In the genomic region with DNA sequence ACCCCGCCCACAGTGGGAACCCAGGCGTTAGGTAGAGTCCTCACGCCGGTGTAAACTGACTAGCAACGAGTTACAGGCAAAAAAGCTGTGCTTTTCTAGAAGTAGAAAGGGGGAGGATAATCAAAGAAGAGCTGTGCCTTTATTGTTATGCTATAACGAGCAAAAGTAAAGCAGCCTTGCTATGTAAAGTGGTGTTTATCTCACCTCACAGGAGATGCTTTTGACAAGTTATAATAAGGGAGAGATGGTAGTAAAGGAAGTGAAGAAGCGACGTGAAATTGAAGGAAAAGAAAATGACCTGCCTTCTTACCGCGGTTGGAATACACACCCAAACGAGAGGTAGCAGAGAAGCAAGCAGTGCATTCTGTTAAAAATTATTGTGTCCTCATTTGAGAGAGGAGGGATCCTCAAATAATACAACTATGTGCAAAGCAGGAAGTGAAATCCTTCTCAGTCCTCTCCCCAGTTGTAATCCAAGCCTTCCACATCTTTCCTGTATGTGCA, we compare ENCODE assay signal across 8 cellular contexts. TPM values are rescaled to one million over a fixed set of nuclear protein-coding genes. Genes with fewer than 3 reads are reported as not detected.
A peak's percentile ranks its signal among the peaks of the same experiment; 100 is the strongest.
DNase-seq lines count a peak whose midpoint lies in the region; ATAC-seq and TF ChIP-seq lines count a peak whose summit lies in the region.

No MANE protein-coding gene starts in this region.

- no peak for TF ChIP-seq EP300 in neural cell (conservative IDR thresholded peaks at IDR 0.05; ENCODE audit: poor library complexity, severe bottlenecking)

- H2AFZ ChIP-seq in neural cell (ENCODE audit: low read depth, low read length): peak overlapping the region; percentile 22

- H3K9me2 ChIP-seq in neural cell (ENCODE audit: insufficient read depth, low read length): no peaks in the 10 kb centered on the region

- H3F3A ChIP-seq in neural cell (ENCODE audit: insufficient read depth, low read length, poor library complexity, severe bottlenecking): no peaks in the 10 kb centered on the region

- H3K27ac ChIP-seq in duodenal mucosa (ENCODE audit: low read depth, low read length): peak overlapping the region; percentile 94
- peak overlapping the region; percentile 50 for H3K27ac ChIP-seq in neural cell (ENCODE audit: low read length)

- no peaks in the 10 kb centered on the region for H4K20me1 ChIP-seq in neural cell (ENCODE audit: insufficient read depth)

- peak overlapping the region; percentile 72 for H3K4me2 ChIP-seq in neural cell (ENCODE audit: low read length)

- peaks cover 21% of the 10 kb centered on the region for H3K79me2 ChIP-seq in neural cell (replicated peaks; ENCODE audit: insufficient read depth, low read length)

- no peak for TF ChIP-seq RAD21 in neural cell (conservative IDR thresholded peaks at IDR 0.05)

- no peak for TF ChIP-seq CTCF in AG10803 (conservative IDR thresholded peaks at IDR 0.05; ENCODE audit: low read length)
- no peak for TF ChIP-seq CTCF in neural cell (IDR thresholded peaks at IDR 0.05; ENCODE audit: poor library complexity, severe bottlenecking)

- peaks cover 13 to 43% of the 10 kb centered on the region in 2 donors for H3K4me1 ChIP-seq in duodenal mucosa (ENCODE audit: control insufficient read depth in 1 of 2, insufficient read depth in 2 of 2, low read length in 2 of 2)

- H3K4me3 ChIP-seq in AG10803 (ENCODE audit: low read length) (peak overlapping the region; percentile 96), duodenal mucosa (ENCODE audit: low read depth in 1 of 2, low read length in 2 of 2) (peak overlapping the region; percentile 96 to 97), neural cell (ENCODE audit: low read length) (peak overlapping the region; percentile 81)

- H3K9me3 ChIP-seq in duodenal mucosa (ENCODE audit: control insufficient read depth in 1 of 2, low read length in 2 of 2) (no peaks in the 10 kb centered on the region), neural cell (ENCODE audit: low read length) (no peaks in the 10 kb centered on the region)

- DNase-seq in AG10803 (ENCODE audit: low read depth) (peak; percentile 23), NOMO-1 treated with dmso at 0.1 percent for 144 hours (lab: John Stamatoyannopoulos, UW; ENCODE audit: unreplicated experiment) (peak; percentile 19), kidney glomerular epithelial cell (lab: John Stamatoyannopoulos, UW) (no peak), ureter (ENCODE audit: low spot score) (no peak), NCI-H524 treated with DMSO at 0.1 percent for 48 hours (lab: John Stamatoyannopoulos, UW) (no peak)

- H3K9ac ChIP-seq in duodenal mucosa (ENCODE audit: low read depth in 1 of 2, low read length in 2 of 2) (peak overlapping the region; percentile 99), neural cell (ENCODE audit: low read length) (peak overlapping the region; percentile 67)

- no peaks in the 10 kb centered on the region for H3K27me3 ChIP-seq in duodenal mucosa (ENCODE audit: control insufficient read depth in 1 of 2, insufficient read depth in 2 of 2, low read length in 2 of 2)
- no peaks in the 10 kb centered on the region for H3K27me3 ChIP-seq in neural cell (ENCODE audit: insufficient read depth, low read depth, low read length)

- H3K36me3 ChIP-seq in duodenal mucosa (ENCODE audit: control insufficient read depth in 1 of 2, insufficient read depth in 2 of 2, low read length in 2 of 2): peaks cover 8 to 9% of the 10 kb centered on the region in 2 donors
- no peaks in the 10 kb centered on the region for H3K36me3 ChIP-seq in neural cell (ENCODE audit: insufficient read depth, low read length)

- peak; percentile 27 for ATAC-seq in GM19043 (IDR thresholded peaks at IDR 0.05; ENCODE audit: low read depth, unreplicated experiment)

TF ChIP-seq in neural cell, 6 proteins besides CTCF, POLR2A, EP300 and RAD21:
- TF ChIP-seq MXI1 (conservative IDR thresholded peaks at IDR 0.05; ENCODE audit: poor library complexity, severe bottlenecking) (no peak), POLR2AphosphoS5 (IDR thresholded peaks at IDR 0.05) (no peak), EZH2 (IDR thresholded peaks at IDR 0.05; ENCODE audit: borderline replicate concordance, insufficient read depth, low read length, poor library complexity, severe bottlenecking) (no peak)
- TF ChIP-seq, protein P1, sequence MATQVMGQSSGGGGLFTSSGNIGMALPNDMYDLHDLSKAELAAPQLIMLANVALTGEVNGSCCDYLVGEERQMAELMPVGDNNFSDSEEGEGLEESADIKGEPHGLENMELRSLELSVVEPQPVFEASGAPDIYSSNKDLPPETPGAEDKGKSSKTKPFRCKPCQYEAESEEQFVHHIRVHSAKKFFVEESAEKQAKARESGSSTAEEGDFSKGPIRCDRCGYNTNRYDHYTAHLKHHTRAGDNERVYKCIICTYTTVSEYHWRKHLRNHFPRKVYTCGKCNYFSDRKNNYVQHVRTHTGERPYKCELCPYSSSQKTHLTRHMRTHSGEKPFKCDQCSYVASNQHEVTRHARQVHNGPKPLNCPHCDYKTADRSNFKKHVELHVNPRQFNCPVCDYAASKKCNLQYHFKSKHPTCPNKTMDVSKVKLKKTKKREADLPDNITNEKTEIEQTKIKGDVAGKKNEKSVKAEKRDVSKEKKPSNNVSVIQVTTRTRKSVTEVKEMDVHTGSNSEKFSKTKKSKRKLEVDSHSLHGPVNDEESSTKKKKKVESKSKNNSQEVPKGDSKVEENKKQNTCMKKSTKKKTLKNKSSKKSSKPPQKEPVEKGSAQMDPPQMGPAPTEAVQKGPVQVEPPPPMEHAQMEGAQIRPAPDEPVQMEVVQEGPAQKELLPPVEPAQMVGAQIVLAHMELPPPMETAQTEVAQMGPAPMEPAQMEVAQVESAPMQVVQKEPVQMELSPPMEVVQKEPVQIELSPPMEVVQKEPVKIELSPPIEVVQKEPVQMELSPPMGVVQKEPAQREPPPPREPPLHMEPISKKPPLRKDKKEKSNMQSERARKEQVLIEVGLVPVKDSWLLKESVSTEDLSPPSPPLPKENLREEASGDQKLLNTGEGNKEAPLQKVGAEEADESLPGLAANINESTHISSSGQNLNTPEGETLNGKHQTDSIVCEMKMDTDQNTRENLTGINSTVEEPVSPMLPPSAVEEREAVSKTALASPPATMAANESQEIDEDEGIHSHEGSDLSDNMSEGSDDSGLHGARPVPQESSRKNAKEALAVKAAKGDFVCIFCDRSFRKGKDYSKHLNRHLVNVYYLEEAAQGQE (IDR thresholded peaks at IDR 0.05; ENCODE audit: borderline replicate concordance): no peak

RNA-seq across cellular contexts. Expression of a gene that starts 0.9 kb away (rescaled TPM):
- 58.1 and 64.0 TPM in 2 replicates for polyA plus RNA-seq in neural cell
- 69.6 and 81.6 TPM in 2 replicates for polyA minus RNA-seq in neural cell
- 81.2 TPM for total RNA-seq in ureter

Comparison
In these comparisons a context has a peak if more than half of its experiments do, and no peak if none do; other contexts are left out.
1. DNase-seq: peak in AG10803 (single experiment) and NOMO-1 treated with dmso at 0.1 percent for 144 hours (single experiment); none in kidney glomerular epithelial cell (single experiment), ureter (single experiment) and NCI-H524 treated with DMSO at 0.1 percent for 48 hours (single experiment).
2. Peak in every context shown above with its lines, with median percentiles within 50 percentile points of each other: H3K4me3 ChIP-seq.